Comparison of ENCODE assay signal across 2 cellular contexts in genomic region chr19:47490031-47490430, GRCh38.
TF ChIP-seq lines count a peak whose summit lies in the region.

No MANE protein-coding gene starts in this region.

TF ChIP-seq in HEK293, 187 proteins besides CTCF, POLR2A, EP300 and RAD21 (continues in another document):
- TF ChIP-seq ZNF121 (tag by site-specific recombination; IDR thresholded peaks at IDR 0.05) (no peak), ZNF488 (tag by site-specific recombination; IDR thresholded peaks at IDR 0.05) (0 out of 2 replicates have a peak, but pooled peaks have one; percentile 25), ZFP41 (tag by site-specific recombination; IDR thresholded peaks at IDR 0.05; ENCODE audit: borderline replicate concordance) (no peak), ZNF629 (tag by site-specific recombination; IDR thresholded peaks at IDR 0.05) (no peak), PRDM10 (tag by site-specific recombination; IDR thresholded peaks at IDR 0.05) (no peak), SP7 (tag by site-specific recombination; IDR thresholded peaks at IDR 0.05) (no peak), HOXC10 (CRISPR knock-in tag; IDR thresholded peaks at IDR 0.05) (no peak), PRDM1 (tag by site-specific recombination; IDR thresholded peaks at IDR 0.05) (no peak), ZNF292 (tag by site-specific recombination; IDR thresholded peaks at IDR 0.05; ENCODE audit: borderline replicate concordance, low read depth) (no peak), ZBTB7A (tag by site-specific recombination; IDR thresholded peaks at IDR 0.05; ENCODE audit: low read depth) (no peak), EGR2 (tag by site-specific recombination; IDR thresholded peaks at IDR 0.05; ENCODE audit: low read depth) (peak; percentile 30; the same call in 1 of the 2 replicates), ZBTB11 (tag by site-specific recombination; conservative IDR thresholded peaks at IDR 0.05; ENCODE audit: low read depth) (no peak), KLF8 (tag by site-specific recombination; IDR thresholded peaks at IDR 0.05) (0 out of 2 replicates have a peak, but pooled peaks have one; percentile 60), MYNN (tag by site-specific recombination; IDR thresholded peaks at IDR 0.05; ENCODE audit: borderline replicate concordance) (no peak), SCRT2 (tag by site-specific recombination; IDR thresholded peaks at IDR 0.05) (no peak)
- TF ChIP-seq, protein P1, sequence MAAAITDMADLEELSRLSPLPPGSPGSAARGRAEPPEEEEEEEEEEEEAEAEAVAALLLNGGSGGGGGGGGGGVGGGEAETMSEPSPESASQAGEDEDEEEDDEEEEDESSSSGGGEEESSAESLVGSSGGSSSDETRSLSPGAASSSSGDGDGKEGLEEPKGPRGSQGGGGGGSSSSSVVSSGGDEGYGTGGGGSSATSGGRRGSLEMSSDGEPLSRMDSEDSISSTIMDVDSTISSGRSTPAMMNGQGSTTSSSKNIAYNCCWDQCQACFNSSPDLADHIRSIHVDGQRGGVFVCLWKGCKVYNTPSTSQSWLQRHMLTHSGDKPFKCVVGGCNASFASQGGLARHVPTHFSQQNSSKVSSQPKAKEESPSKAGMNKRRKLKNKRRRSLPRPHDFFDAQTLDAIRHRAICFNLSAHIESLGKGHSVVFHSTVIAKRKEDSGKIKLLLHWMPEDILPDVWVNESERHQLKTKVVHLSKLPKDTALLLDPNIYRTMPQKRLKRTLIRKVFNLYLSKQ (tag by site-specific recombination; IDR thresholded peaks at IDR 0.05; ENCODE audit: borderline replicate concordance), result no peak
- TF ChIP-seq, protein P2, sequence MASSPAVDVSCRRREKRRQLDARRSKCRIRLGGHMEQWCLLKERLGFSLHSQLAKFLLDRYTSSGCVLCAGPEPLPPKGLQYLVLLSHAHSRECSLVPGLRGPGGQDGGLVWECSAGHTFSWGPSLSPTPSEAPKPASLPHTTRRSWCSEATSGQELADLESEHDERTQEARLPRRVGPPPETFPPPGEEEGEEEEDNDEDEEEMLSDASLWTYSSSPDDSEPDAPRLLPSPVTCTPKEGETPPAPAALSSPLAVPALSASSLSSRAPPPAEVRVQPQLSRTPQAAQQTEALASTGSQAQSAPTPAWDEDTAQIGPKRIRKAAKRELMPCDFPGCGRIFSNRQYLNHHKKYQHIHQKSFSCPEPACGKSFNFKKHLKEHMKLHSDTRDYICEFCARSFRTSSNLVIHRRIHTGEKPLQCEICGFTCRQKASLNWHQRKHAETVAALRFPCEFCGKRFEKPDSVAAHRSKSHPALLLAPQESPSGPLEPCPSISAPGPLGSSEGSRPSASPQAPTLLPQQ (tag by site-specific recombination; IDR thresholded peaks at IDR 0.05), result no peak

TF ChIP-seq in GM12878, 131 proteins besides CTCF, POLR2A, EP300 and RAD21:
- TF ChIP-seq ZZZ3 (IDR thresholded peaks at IDR 0.05; ENCODE audit: control insufficient read depth, insufficient read length, low read depth), result no peak
- peak; percentile 25; the same call in 1 of the 2 replicates for TF ChIP-seq POLR2AphosphoS5 (IDR thresholded peaks at IDR 0.05; ENCODE audit: low read length)
- no peak for TF ChIP-seq BACH1 (IDR thresholded peaks at IDR 0.05; ENCODE audit: borderline replicate concordance)
- TF ChIP-seq YBX1 (IDR thresholded peaks at IDR 0.05), result no peak
- TF ChIP-seq REST (IDR thresholded peaks at IDR 0.05; ENCODE audit: low read depth, low read length), result no peak
- no peak for TF ChIP-seq CBX5 (IDR thresholded peaks at IDR 0.05; ENCODE audit: low read depth)
- 0 out of 2 replicates have a peak, but pooled peaks have one; percentile 40 for TF ChIP-seq HDGF (IDR thresholded peaks at IDR 0.05)
- TF ChIP-seq MYC (IDR thresholded peaks at IDR 0.05; ENCODE audit: insufficient read depth, insufficient read length, insufficient replicate concordance, low read length, severe bottlenecking), result no peak
- TF ChIP-seq BCL3 (IDR thresholded peaks at IDR 0.05; ENCODE audit: borderline replicate concordance, insufficient read depth, low read depth, low read length, poor library complexity, severe bottlenecking), result peak; percentile 73
